8 cellular contexts compared by ENCODE assay signal in genomic region chrX:130174051-130174704, GRCh38. TPM values are rescaled to one million over a fixed set of nuclear protein-coding genes. Genes with fewer than 3 reads are reported as not detected.
DNase-seq lines count a peak whose midpoint lies in the region; ATAC-seq and TF ChIP-seq lines count a peak whose summit lies in the region.

No MANE protein-coding gene starts in this region.

- no peaks in the 10 kb centered on the region for H3K79me2 ChIP-seq in ACC112 (ENCODE audit: control insufficient read depth, insufficient read depth, low read length, unreplicated experiment)

- intact Hi-C loops in IMR-90 (cut with micrococcal nuclease) (loop anchor here (5.0 kb wide), 1 partner anchor 62 kb away; the partner anchor contains the start of gene ELF4), breast epithelium (cut with DNase I; ENCODE audit: low total_unique reads) (no loop called here)

- peak overlapping the region; percentile 47; the same call in 2 of the 3 replicates for H2BK15ac ChIP-seq in IMR-90 (ENCODE audit: low read depth, low read length)

- CTCF ChIA-PET in IMR-90 (lab: Yijun Ruan, JAX): interaction anchor here (1.0 kb wide), 1 partner anchor 18 kb away, joined by 3 read pairs; no protein-coding TSS in a partner anchor

- H3K4me2 ChIP-seq in IMR-90 (ENCODE audit: low read depth, low read length): 0 out of 2 replicates have a peak overlapping the region, but pooled peaks have one; percentile 6

- peak overlapping the region; percentile 68 for H2AFZ ChIP-seq in ACC112 (ENCODE audit: low read length, unreplicated experiment)
- peak overlapping the region; percentile 79 for H2AFZ ChIP-seq in IMR-90 (replicated peaks; ENCODE audit: low read length, poor library complexity)

- H3K23ac ChIP-seq in IMR-90 (ENCODE audit: low read depth, low read length): no peak overlapping the region; the same call in 1 of the 2 replicates

- TF ChIP-seq CTCF in IMR-90 (conservative IDR thresholded peaks at IDR 0.05; ENCODE audit: low read depth, low read length) (no peak), breast epithelium (IDR thresholded peaks at IDR 0.05) (no peak), GM13976 (IDR thresholded peaks at IDR 0.05; ENCODE audit: borderline replicate concordance, control extremely low read depth, extremely low read depth, insufficient read depth, missing control alignments) (no peak), GM10266 (IDR thresholded peaks at IDR 0.05; ENCODE audit: control insufficient read depth, insufficient read depth, low read depth, missing control alignments) (no peak)

- dilution Hi-C loops in IMR-90 (cut with HindIII; ENCODE audit: low sequenced_read_pairs, unreplicated experiment): no loop called here

- H4K5ac ChIP-seq in IMR-90 (ENCODE audit: low read depth, low read length): no peak overlapping the region

- POLR2A ChIA-PET in IMR-90 (lab: Charles Lee; ENCODE audit: unreplicated experiment): no interaction called here

- TF ChIP-seq POLR2A in IMR-90 (IDR thresholded peaks at IDR 0.05; ENCODE audit: low read depth, low read length): no peak
- no peak for TF ChIP-seq POLR2A in breast epithelium (IDR thresholded peaks at IDR 0.05)

- H3K18ac ChIP-seq in IMR-90 (ENCODE audit: low read depth, low read length): no peak overlapping the region

- H3K27me3 ChIP-seq in ACC112 (ENCODE audit: insufficient read depth, low read length): no peaks in the 10 kb centered on the region
- H3K27me3 ChIP-seq in IMR-90 (ENCODE audit: control insufficient read depth, insufficient read depth, low read length): peaks cover 2% of the 10 kb centered on the region; the same call in 1 of the 2 replicates
- H3K27me3 ChIP-seq in breast epithelium: peaks cover 0 to 33% of the 10 kb centered on the region in 2 donors

- H2BK120ac ChIP-seq in IMR-90 (ENCODE audit: low read depth, low read length): peak overlapping the region; percentile 95; the same call in 1 of the 2 replicates

- H3K14ac ChIP-seq in IMR-90 (replicated peaks; ENCODE audit: low read depth, low read length): no peak overlapping the region

- peak overlapping the region; percentile 53; the same call in 1 of the 2 replicates for H2AK5ac ChIP-seq in IMR-90 (ENCODE audit: low read depth, low read length)

- peak; percentile 66 for ATAC-seq in IMR-90 (ENCODE audit: low read depth)
- ATAC-seq in GM18520 (IDR thresholded peaks at IDR 0.05; ENCODE audit: unreplicated experiment): no peak
- ATAC-seq in GM21526 (IDR thresholded peaks at IDR 0.05; ENCODE audit: low FRiP score, unreplicated experiment): no peak

- peak overlapping the region; percentile 2 for H2AK9ac ChIP-seq in IMR-90 (replicated peaks; ENCODE audit: low read depth, low read length, poor library complexity)

- H3K4me1 ChIP-seq in ACC112 (ENCODE audit: control insufficient read depth, insufficient read depth, low read length, unreplicated experiment): peaks cover 23% of the 10 kb centered on the region
- H3K4me1 ChIP-seq in IMR-90 (ENCODE audit: control insufficient read depth, insufficient read depth, low read length): peaks cover 7% of the 10 kb centered on the region
- H3K4me1 ChIP-seq in breast epithelium: no peaks in the 10 kb centered on the region

- in situ Hi-C loops in IMR-90 (cut with MboI; ENCODE audit: low sequenced_read_pairs) (no loop called here), GM13976 (cut with MboI; ENCODE audit: low sequenced_read_pairs, unreplicated experiment) (no loop called here)

- BruUV-seq in IMR-90 (replicated peaks; lab: Mats Ljungman, UMichigan): no TSS peak

- H3K79me1 ChIP-seq in IMR-90 (ENCODE audit: low read depth in 1 of 2, low read length in 2 of 2): no peaks in the 10 kb centered on the region

- peak overlapping the region; percentile 76 for H2BK5ac ChIP-seq in IMR-90 (ENCODE audit: low read depth, low read length, poor library complexity, severe bottlenecking)

- H3K9me3 ChIP-seq in IMR-90 (ENCODE audit: control insufficient read depth, insufficient read depth, low read length) (no peaks in the 10 kb centered on the region), breast epithelium (no peaks in the 10 kb centered on the region)

- H3K9ac ChIP-seq in IMR-90 (ENCODE audit: low read depth, low read length): no peak overlapping the region; the same call in 1 of the 2 replicates

- H3K27ac ChIP-seq in ACC112 (ENCODE audit: low read depth, low read length): peak overlapping the region; percentile 94
- H3K27ac ChIP-seq in IMR-90 (ENCODE audit: insufficient read depth, low read length): no peak overlapping the region
- H3K27ac ChIP-seq in breast epithelium: peak overlapping the region; percentile 38 to 80

- H4K91ac ChIP-seq in IMR-90 (ENCODE audit: insufficient read depth, low read depth, low read length): peak overlapping the region; percentile 36; the same call in 1 of the 2 replicates

- WGBS in IMR-90 (ENCODE audit: extremely low coverage in 2 of 2, insufficient read length in 1 of 2), 2 experiments: 46% methylated on average over 4 of the region's 10 CpGs; no CpG with 5 or more reads in 1 of the 2 experiments

- no peaks in the 10 kb centered on the region; the same call in 1 of the 2 replicates for H4K20me1 ChIP-seq in IMR-90 (ENCODE audit: insufficient read depth, low read length)

- no peak for TF ChIP-seq RAD21 in IMR-90 (IDR thresholded peaks at IDR 0.05; ENCODE audit: low read length)

- H3K4me3 ChIP-seq in ACC112 (ENCODE audit: low read depth, low read length): no peak overlapping the region
- H3K4me3 ChIP-seq in IMR-90 (ENCODE audit: insufficient read depth, low read depth, low read length): no peak overlapping the region
- H3K4me3 ChIP-seq in breast epithelium: no peak overlapping the region

- H3K9me1 ChIP-seq in IMR-90 (ENCODE audit: insufficient read depth, low read length): peaks cover 11% of the 10 kb centered on the region; the same call in 1 of the 2 replicates

- H3K56ac ChIP-seq in IMR-90 (ENCODE audit: extremely low read depth, insufficient read depth, low read length): peak overlapping the region; percentile 69; the same call in 1 of the 2 replicates

- peak; percentile 81 for DNase-seq in IMR-90
- DNase-seq in breast epithelium (ENCODE audit: low spot score in 2 of 2): no peak
- DNase-seq in lung microvascular endothelial cell (ENCODE audit: low read depth in 2 of 2): peak; percentile 34 to 50
- no peak for DNase-seq in GM13976 (ENCODE audit: low spot score)
- no peak for DNase-seq in GM10266 (ENCODE audit: extremely low spot score)

- H3K36me3 ChIP-seq in ACC112 (ENCODE audit: insufficient read depth, low read length) (no peaks in the 10 kb centered on the region), IMR-90 (ENCODE audit: control insufficient read depth, insufficient read depth, low read length) (no peaks in the 10 kb centered on the region), breast epithelium (no peaks in the 10 kb centered on the region)

- peak overlapping the region; percentile 85 for H3K4ac ChIP-seq in IMR-90 (ENCODE audit: low read depth, low read length)

- 0 out of 2 replicates have a peak overlapping the region, but pooled peaks have one; percentile 61 for H2BK20ac ChIP-seq in IMR-90 (ENCODE audit: low read depth, low read length)

- peak overlapping the region in 1 of 2 experiments; percentile 52; a peak in 1 of 4 replicates for H4K8ac ChIP-seq in IMR-90 (ENCODE audit: low read depth in 2 of 2, low read length in 2 of 2)

TF ChIP-seq in IMR-90, 13 proteins besides CTCF, POLR2A, EP300 and RAD21:
- TF ChIP-seq CEBPB (IDR thresholded peaks at IDR 0.05; ENCODE audit: low read depth, low read length) (no peak), USF2 (IDR thresholded peaks at IDR 0.05; ENCODE audit: low read depth, low read length) (peak; percentile 46; the same call in 1 of the 2 replicates), MXI1 (IDR thresholded peaks at IDR 0.05; ENCODE audit: borderline replicate concordance, low read depth, low read length) (peak; percentile 44; the same call in 1 of the 2 replicates), CHD1 (IDR thresholded peaks at IDR 0.05; ENCODE audit: low read depth, low read length) (no peak), BHLHE40 (IDR thresholded peaks at IDR 0.05; ENCODE audit: low read depth, low read length) (0 out of 2 replicates have a peak, but pooled peaks have one; percentile 48), FOS (IDR thresholded peaks at IDR 0.05; ENCODE audit: low read depth, low read length) (no peak), RCOR1 (IDR thresholded peaks at IDR 0.05; ENCODE audit: insufficient replicate concordance, low read length) (no peak), SMC3 (IDR thresholded peaks at IDR 0.05; ENCODE audit: low read depth, low read length) (no peak)
- TF ChIP-seq, protein P1, sequence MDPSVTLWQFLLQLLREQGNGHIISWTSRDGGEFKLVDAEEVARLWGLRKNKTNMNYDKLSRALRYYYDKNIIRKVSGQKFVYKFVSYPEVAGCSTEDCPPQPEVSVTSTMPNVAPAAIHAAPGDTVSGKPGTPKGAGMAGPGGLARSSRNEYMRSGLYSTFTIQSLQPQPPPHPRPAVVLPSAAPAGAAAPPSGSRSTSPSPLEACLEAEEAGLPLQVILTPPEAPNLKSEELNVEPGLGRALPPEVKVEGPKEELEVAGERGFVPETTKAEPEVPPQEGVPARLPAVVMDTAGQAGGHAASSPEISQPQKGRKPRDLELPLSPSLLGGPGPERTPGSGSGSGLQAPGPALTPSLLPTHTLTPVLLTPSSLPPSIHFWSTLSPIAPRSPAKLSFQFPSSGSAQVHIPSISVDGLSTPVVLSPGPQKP (IDR thresholded peaks at IDR 0.05; ENCODE audit: borderline replicate concordance, low read depth, low read length): no peak
TF ChIP-seq in IMR-90: peak in this region for 3.

RNA-seq across cellular contexts. Expression of gene RAB33A, which starts 2.4 kb away (rescaled TPM):
- total RNA-seq in IMR-90 (2012; rRNA removed): 0.83 and 1.6 TPM in 2 replicates
- polyA plus RNA-seq in IMR-90 (2012; rRNA removed): 1.4 and 1.8 TPM in 2 replicates
- 0.80 and 1.6 TPM in 2 replicates for polyA plus RNA-seq in IMR-90 (2012; cell fraction: cytosol; rRNA removed)
- 0.38 and 1.1 TPM in 2 replicates for polyA plus RNA-seq in IMR-90 (2012; cell fraction: nucleus; rRNA removed; ENCODE audit: low replicate concordance)
- total RNA-seq in breast epithelium: 1 to 10 TPM in 2 of 3 donors, under 1 TPM in 1; 0.73 to 2.6 (median 1.6) TPM
- total RNA-seq in lung microvascular endothelial cell: 0.40 and 0.44 TPM in 2 replicates

RNA-seq across cellular contexts. Expression of gene AIFM1, which starts 8.5 kb away (rescaled TPM):
- 22.0 and 31.1 TPM in 2 replicates for total RNA-seq in IMR-90 (2012; rRNA removed)
- polyA plus RNA-seq in IMR-90 (2012; rRNA removed): 25.0 and 27.4 TPM in 2 replicates
- polyA plus RNA-seq in IMR-90 (2012; cell fraction: cytosol; rRNA removed): 10.9 and 19.3 TPM in 2 replicates
- 3.6 and 15.7 TPM in 2 replicates for polyA plus RNA-seq in IMR-90 (2012; cell fraction: nucleus; rRNA removed; ENCODE audit: low replicate concordance)
- total RNA-seq in breast epithelium: 10 to 100 TPM; 13.5 to 24.6 (median 16.6) TPM
- 8.7 and 11.6 TPM in 2 replicates for total RNA-seq in lung microvascular endothelial cell

Comparison
In these comparisons a context has a peak if more than half of its experiments do, and no peak if none do; other contexts are left out.
1. DNase-seq: peak in IMR-90 (single experiment) and lung microvascular endothelial cell (2 of 2); none in breast epithelium (0 of 2), GM13976 (single experiment) and GM10266 (single experiment).